In genomic region chrX:38991656-38992558, GRCh38 we compare ENCODE assay signal across 27 cellular contexts.
DNase-seq lines count a peak whose midpoint lies in the region; ATAC-seq and TF ChIP-seq lines count a peak whose summit lies in the region.
"Had no signal": no experiment of that assay in that cellular context is flagged by ENCODE, and none has a peak within 500 bp of the region (broad histone marks: within the 10 kb centered on the region; RNA-seq: fewer than 3 reads in every experiment).

No MANE protein-coding gene starts in this region.

- H3K36me3 ChIP-seq in GM23248 (ENCODE audit: low read depth), result no peaks in the 10 kb centered on the region
- H3K36me3 ChIP-seq in PC-3 (ENCODE audit: low read depth, low read length), result no peaks in the 10 kb centered on the region
- no peaks in the 10 kb centered on the region for H3K36me3 ChIP-seq in prostate gland
- H3K36me3 ChIP-seq: BLaER1, colonic mucosa, spleen, tibial artery had no signal

- H3K27ac Mint-ChIP-seq in naive thymus-derived CD8-positive, alpha-beta T cell, result no peak overlapping the region
- H3K27ac Mint-ChIP-seq: activated CD4-positive, alpha-beta T cell treated with anti-CD3 and anti-CD28 coated beads, Interleukin-2, amount 10 ng/mL, durations not matched to agents 24 days and 14 days; activated naive CD8-positive, alpha-beta T cell; WTC11 had no signal

- H3K4me1 ChIP-seq in GM23248 (ENCODE audit: insufficient read depth), result no peaks in the 10 kb centered on the region
- H3K4me1 ChIP-seq in PC-3 (ENCODE audit: insufficient read depth, low read length), result peaks cover 20% of the 10 kb centered on the region
- no peaks in the 10 kb centered on the region for H3K4me1 ChIP-seq in prostate gland (replicated peaks)
- H3K4me1 ChIP-seq: colonic mucosa, spleen, tibial artery had no signal

- H3K9me3 Mint-ChIP-seq in naive thymus-derived CD8-positive, alpha-beta T cell, result no peaks in the 10 kb centered on the region
- H3K9me3 Mint-ChIP-seq: activated CD4-positive, alpha-beta T cell treated with anti-CD3 and anti-CD28 coated beads, Interleukin-2, amount 10 ng/mL, durations not matched to agents 24 days and 14 days; WTC11 had no signal

- no peak for TF ChIP-seq POLR2A in prostate gland (IDR thresholded peaks at IDR 0.05)

- H3K4me3 Mint-ChIP-seq in naive thymus-derived CD8-positive, alpha-beta T cell, result no peak overlapping the region
- H3K4me3 Mint-ChIP-seq: activated CD4-positive, alpha-beta T cell treated with anti-CD3 and anti-CD28 coated beads, Interleukin-2, amount 10 ng/mL, durations not matched to agents 24 days and 14 days; activated naive CD8-positive, alpha-beta T cell; naive B cell; WTC11 had no signal

- no TSS peak for BruUV-seq in PC-3 (replicated peaks; lab: Mats Ljungman, UMichigan)

- CTCF ChIA-PET in PC-3 (lab: Charles Lee), result no interaction called here

- H2AFZ ChIP-seq in GM23248 (no peak overlapping the region), PC-3 (ENCODE audit: low read length) (no peak overlapping the region)

- H3K9ac ChIP-seq in GM23248, result no peak overlapping the region
- no peak overlapping the region for H3K9ac ChIP-seq in PC-3 (ENCODE audit: low read length)
- H3K9ac ChIP-seq: BLaER1 had no signal

- H3K9me3 ChIP-seq in GM23248 (ENCODE audit: low read depth) (no peaks in the 10 kb centered on the region), PC-3 (ENCODE audit: low read length) (no peaks in the 10 kb centered on the region), prostate gland (no peaks in the 10 kb centered on the region)
- H3K9me3 ChIP-seq: BLaER1, colonic mucosa, spleen, tibial artery had no signal

- POLR2A ChIA-PET in PC-3 (lab: Charles Lee; ENCODE audit: unreplicated experiment), result no interaction called here
- POLR2A ChIA-PET in naive thymus-derived CD8-positive, alpha-beta T cell (lab: Charles Lee), result no interaction called here

- H3K79me2 ChIP-seq in GM23248 (ENCODE audit: insufficient read depth) (no peaks in the 10 kb centered on the region), PC-3 (ENCODE audit: low read length) (no peaks in the 10 kb centered on the region)

- peak; percentile 32 for DNase-seq in GM23248
- DNase-seq in PC-3, result peak; percentile 50
- DNase-seq in fibroblast of mammary gland (ENCODE audit: low read depth), result peak; percentile 29
- DNase-seq in prostate gland (ENCODE audit: low spot score), result peak; percentile 6
- DNase-seq in NCI-H1105 (lab: John Stamatoyannopoulos, UW), result no peak
- no peak for DNase-seq in naive thymus-derived CD8-positive, alpha-beta T cell
- DNase-seq in activated CD8-positive, alpha-beta memory T cell treated with anti-CD3 and anti-CD28 coated beads, Interleukin-2, amount 50 U/mL, for 4 hours, result no peak
- DNase-seq: activated CD4-positive, alpha-beta T cell treated with anti-CD3 and anti-CD28 coated beads, Interleukin-2, amount 10 ng/mL, durations not matched to agents 24 days and 14 days; activated CD8-positive, alpha-beta memory T cell treated with anti-CD3 and anti-CD28 coated beads for 24 hours; activated effector memory CD4-positive, alpha-beta T cell treated with anti-CD3 and anti-CD28 coated beads, Interleukin-2, amount 50 U/mL, for 16 hours; colonic mucosa; effector CD4-positive, alpha-beta T cell; Karpas-422; midbrain; naive B cell; NCI-H1436; NCI-H2081 treated with DMSO at 0.1 percent for 48 hours; NCI-H446; RPMI8226; spleen; T1000; tibial artery had no signal

- H3K36me3 Mint-ChIP-seq in naive thymus-derived CD8-positive, alpha-beta T cell, result no peaks in the 10 kb centered on the region
- H3K36me3 Mint-ChIP-seq: activated naive CD8-positive, alpha-beta T cell; naive B cell; WTC11 had no signal

- no peak overlapping the region for H3K4me3 ChIP-seq in GM23248
- no peak overlapping the region for H3K4me3 ChIP-seq in PC-3 (ENCODE audit: low read length)
- no peak overlapping the region for H3K4me3 ChIP-seq in fibroblast of mammary gland (ENCODE audit: control insufficient read depth, low read depth, low read length)
- H3K4me3 ChIP-seq in prostate gland, result no peak overlapping the region
- H3K4me3 ChIP-seq: BLaER1, colonic mucosa, spleen, tibial artery had no signal

- 77 to 79% methylated on average over 7 of the region's 7 CpGs for WGBS in GM23248 (ENCODE audit: low coverage in 1 of 2, low lambda C conversion rate in 2 of 2, missing lambda C conversion rate in 2 of 2), 2 experiments
- 34% methylated on average over 7 of the region's 7 CpGs for WGBS in prostate gland

- H3F3A ChIP-seq in GM23248 (ENCODE audit: insufficient read depth), result no peaks in the 10 kb centered on the region
- no peaks in the 10 kb centered on the region for H3F3A ChIP-seq in PC-3 (ENCODE audit: low read length, unreplicated experiment)

- TF ChIP-seq CTCF in PC-3 (conservative IDR thresholded peaks at IDR 0.05; ENCODE audit: low read depth, low read length) (no peak), fibroblast of mammary gland (conservative IDR thresholded peaks at IDR 0.05; ENCODE audit: control insufficient read depth, insufficient read depth, low read depth, low read length) (no peak), prostate gland (IDR thresholded peaks at IDR 0.05) (no peak)

- intact Hi-C loops in PC-3 (cut with micrococcal nuclease) (no loop called here), prostate gland (cut with DNase I) (no loop called here)

- peaks cover 0 to 6% (median 1%) of the 10 kb centered on the region in 4 donors for H3K4me1 Mint-ChIP-seq in naive thymus-derived CD8-positive, alpha-beta T cell
- H3K4me1 Mint-ChIP-seq: activated CD4-positive, alpha-beta T cell treated with anti-CD3 and anti-CD28 coated beads, Interleukin-2, amount 10 ng/mL, durations not matched to agents 24 days and 14 days; naive B cell had no signal

- in situ Hi-C loops in GM23248 (cut with MboI), result loop anchor here (25.0 kb wide), 1 partner anchor 230 kb away; no protein-coding TSS in a partner anchor

- H3K27me3 Mint-ChIP-seq in naive thymus-derived CD8-positive, alpha-beta T cell, result peaks cover 0 to 2% (median 0%) of the 10 kb centered on the region in 5 donors
- H3K27me3 Mint-ChIP-seq: activated naive CD8-positive, alpha-beta T cell had no signal

- H3K4me2 ChIP-seq in GM23248 (ENCODE audit: unreplicated experiment), result no peak overlapping the region
- no peak overlapping the region for H3K4me2 ChIP-seq in PC-3 (ENCODE audit: low read length)
- H3K4me2 ChIP-seq: BLaER1 had no signal

- ATAC-seq in PC-3, result no peak
- no peak for ATAC-seq in naive thymus-derived CD8-positive, alpha-beta T cell
- no peak for ATAC-seq in HG02623 (IDR thresholded peaks at IDR 0.05; ENCODE audit: unreplicated experiment)
- ATAC-seq: WTC11 had no signal

- H3K27ac ChIP-seq in GM23248, result no peak overlapping the region
- H3K27ac ChIP-seq in PC-3 (ENCODE audit: low read length), result peak overlapping the region; percentile 41
- no peak overlapping the region for H3K27ac ChIP-seq in prostate gland
- H3K27ac ChIP-seq: BLaER1, colonic mucosa, HL-60, spleen, tibial artery had no signal

- no peaks in the 10 kb centered on the region for H3K27me3 ChIP-seq in GM23248 (replicated peaks; ENCODE audit: insufficient read depth)
- H3K27me3 ChIP-seq in PC-3 (ENCODE audit: low read length), result no peaks in the 10 kb centered on the region
- no peaks in the 10 kb centered on the region for H3K27me3 ChIP-seq in prostate gland (replicated peaks; ENCODE audit: insufficient read depth)
- H3K27me3 ChIP-seq: BLaER1, colonic mucosa, tibial artery had no signal

- H3K9me2 ChIP-seq in GM23248 (ENCODE audit: insufficient read depth) (no peaks in the 10 kb centered on the region), PC-3 (replicated peaks; ENCODE audit: low read length) (no peaks in the 10 kb centered on the region)

- no peaks in the 10 kb centered on the region for H4K20me1 ChIP-seq in GM23248 (ENCODE audit: insufficient read depth)
- H4K20me1 ChIP-seq in PC-3 (ENCODE audit: low read length), result no peaks in the 10 kb centered on the region
- H4K20me1 ChIP-seq: BLaER1 had no signal

Comparison
In these comparisons a context has a peak if more than half of its experiments do, and no peak if none do; other contexts are left out.
1. DNase-seq: peak in GM23248 (single experiment), PC-3 (single experiment), fibroblast of mammary gland (single experiment) and prostate gland (single experiment); none in NCI-H1105 (single experiment), naive thymus-derived CD8-positive, alpha-beta T cell (0 of 10) and activated CD8-positive, alpha-beta memory T cell treated with anti-CD3 and anti-CD28 coated beads, Interleukin-2, amount 50 U/mL, for 4 hours (single experiment).